16 cellular contexts compared by ENCODE assay signal in genomic region chr16:2836646-2837508, GRCh38. TPM values are rescaled to one million over a fixed set of nuclear protein-coding genes. Genes with fewer than 3 reads are reported as not detected.
DNase-seq lines count a peak whose midpoint lies in the region; ATAC-seq, FAIRE-seq and TF ChIP-seq lines count a peak whose summit lies in the region.
"Had no signal": no experiment of that assay in that cellular context is flagged by ENCODE, and none has a peak within 500 bp of the region (broad histone marks: within the 10 kb centered on the region; RNA-seq: fewer than 3 reads in every experiment).

No MANE protein-coding gene starts in this region.

- ATAC-seq in HCT116 (no peak), pancreas (no peak)

- no peaks in the 10 kb centered on the region for H3K9me3 Mint-ChIP-seq in type B pancreatic cell

- no peak for FAIRE-seq in pancreas (lab: Jason Lieb, UNC)
- FAIRE-seq: islet of Langerhans had no signal

- H3K36me3 ChIP-seq in HCT116 (ENCODE audit: control insufficient read depth in 1 of 2, insufficient read depth in 2 of 2, low read length in 2 of 2) (no peaks in the 10 kb centered on the region), mammary epithelial cell (ENCODE audit: insufficient read depth, low read length) (no peaks in the 10 kb centered on the region), pancreas (no peaks in the 10 kb centered on the region), esophagus squamous epithelium (no peaks in the 10 kb centered on the region)
- H3K36me3 ChIP-seq: vagina had no signal

- no peak for TF ChIP-seq POLR2A in HCT116 (IDR thresholded peaks at IDR 0.05; ENCODE audit: borderline replicate concordance, extremely low read depth, insufficient read depth, insufficient read length)
- TF ChIP-seq POLR2A in esophagus squamous epithelium (IDR thresholded peaks at IDR 0.05): no peak

- H3K4me2 ChIP-seq in HCT116 (ENCODE audit: low read length) (peak overlapping the region; percentile 91), mammary epithelial cell (ENCODE audit: insufficient read depth, low read depth, low read length) (peak overlapping the region; percentile 70)

- H3K36me3 Mint-ChIP-seq in type B pancreatic cell: no peaks in the 10 kb centered on the region

- H3K4me3 ChIP-seq in HCT116 (replicated peaks in 1 of 2; ENCODE audit: low read depth in 1 of 2, low read length in 2 of 2) (peak overlapping the region; percentile 36 to 59), mammary epithelial cell (replicated peaks in 1 of 3; ENCODE audit: insufficient read depth in 1 of 3, low read depth in 2 of 3, low read length in 3 of 3) (no peak overlapping the region), pancreas (no peak overlapping the region), esophagus squamous epithelium (no peak overlapping the region)
- H3K4me3 ChIP-seq: vagina had no signal

- CTCF ChIA-PET in HCT116 (lab: Charles Lee) (interaction anchor here (1.1 kb wide), 1 partner anchor 31 kb away, joined by 3 read pairs; no protein-coding TSS in a partner anchor), mammary epithelial cell (lab: Charles Lee; ENCODE audit: low non-redundant PET) (no interaction called here)

- dilution Hi-C loops in mammary epithelial cell (cut with HindIII; ENCODE audit: low sequenced_read_pairs): no loop called here

- peaks cover 21 to 57% of the 10 kb centered on the region in 2 experiments for H3K4me1 ChIP-seq in HCT116 (ENCODE audit: control insufficient read depth in 1 of 2, insufficient read depth in 2 of 2, low read length in 2 of 2)
- peaks cover 35% of the 10 kb centered on the region for H3K4me1 ChIP-seq in mammary epithelial cell (ENCODE audit: insufficient read depth, low read length)
- no peaks in the 10 kb centered on the region for H3K4me1 ChIP-seq in pancreas
- H3K4me1 ChIP-seq in esophagus squamous epithelium: peaks cover 0 to 23% (median 18%) of the 10 kb centered on the region in 3 donors

- BruUV-seq in HCT116 (replicated peaks; lab: Mats Ljungman, UMichigan) (TSS peak; percentile 74), mammary epithelial cell (replicated peaks; lab: Mats Ljungman, UMichigan) (no TSS peak)

- H3K27me3 Mint-ChIP-seq in type B pancreatic cell: peaks cover 34% of the 10 kb centered on the region

- TF ChIP-seq RAD21 in HCT116 (IDR thresholded peaks at IDR 0.05; ENCODE audit: low read depth): no peak

- H3K79me2 ChIP-seq in HCT116 (ENCODE audit: insufficient read depth, low read length) (no peaks in the 10 kb centered on the region), mammary epithelial cell (ENCODE audit: insufficient read depth, low read length) (no peaks in the 10 kb centered on the region)

- H3K4me1 Mint-ChIP-seq in type B pancreatic cell (ENCODE audit: unreplicated experiment): no peaks in the 10 kb centered on the region

- no peaks in the 10 kb centered on the region for H3K9me2 ChIP-seq in HCT116 (ENCODE audit: insufficient read depth)
- H3K9me2 ChIP-seq: SK-N-SH had no signal

- H3K4me3 Mint-ChIP-seq in type B pancreatic cell: no peak overlapping the region

- peak overlapping the region; percentile 99 for H3K27ac ChIP-seq in HCT116 (ENCODE audit: low read depth, low read length)
- no peak overlapping the region for H3K27ac ChIP-seq in mammary epithelial cell (ENCODE audit: insufficient read depth, low read depth, low read length)
- H3K27ac ChIP-seq in pancreas: peak overlapping the region; percentile 51 to 79 (median 73)
- H3K27ac ChIP-seq in esophagus squamous epithelium: peak overlapping the region in 2 of 4 donors; percentile 72 to 79
- H3K27ac ChIP-seq: vagina had no signal

- RAD21 ChIA-PET in HCT116 (lab: Charles Lee; ENCODE audit: low non-redundant PET in 1 of 2, low total read pairs in 2 of 2, uncharacterized antibody in 2 of 2, unreplicated experiment in 2 of 2): no interaction called here

- H4K20me1 ChIP-seq in HCT116 (ENCODE audit: insufficient read depth) (no peaks in the 10 kb centered on the region), mammary epithelial cell (ENCODE audit: insufficient read depth, low read length) (no peaks in the 10 kb centered on the region)

- TF ChIP-seq CTCF in HCT116 (IDR thresholded peaks at IDR 0.05 in 2 of 3, conservative IDR thresholded peaks at IDR 0.05 in 1 of 3; ENCODE audit: borderline replicate concordance in 1 of 3, insufficient read depth in 1 of 3, low read depth in 2 of 3, low read length in 2 of 3) (no peak), mammary epithelial cell (conservative IDR thresholded peaks at IDR 0.05 in 1 of 2, IDR thresholded peaks at IDR 0.05 in 1 of 2; ENCODE audit: extremely low read depth in 1 of 2, insufficient read depth in 1 of 2, low read depth in 1 of 2, low read length in 2 of 2) (no peak), pancreas (IDR thresholded peaks at IDR 0.05) (no peak), type B pancreatic cell (conservative IDR thresholded peaks at IDR 0.05) (no peak), esophagus squamous epithelium (IDR thresholded peaks at IDR 0.05) (no peak)

- H3K27me3 ChIP-seq in HCT116 (ENCODE audit: insufficient read depth, low read length) (no peaks in the 10 kb centered on the region), mammary epithelial cell (ENCODE audit: insufficient read depth, low read length) (peaks cover 4% of the 10 kb centered on the region), pancreas (no peaks in the 10 kb centered on the region), esophagus squamous epithelium (peaks cover 0 to 41% (median 0%) of the 10 kb centered on the region in 4 donors)
- H3K27me3 ChIP-seq: vagina had no signal

- H3K27ac Mint-ChIP-seq in type B pancreatic cell: no peak overlapping the region

- in situ Hi-C loops in mammary epithelial cell (cut with MboI; ENCODE audit: low sequenced_read_pairs in 2 of 2): loop anchor here (5.0 to 10.0 kb wide), 3 partner anchors 35 to 78 kb away; partner anchors contain the start of genes ELOB (in 1 of the 2) and FLYWCH1 (in 1 of the 2)

- H2AFZ ChIP-seq in HCT116 (ENCODE audit: low read depth, low read length, poor library complexity, severe bottlenecking) (no peak overlapping the region), mammary epithelial cell (ENCODE audit: low read depth, low read length) (peak overlapping the region; percentile 51)

- 27% methylated on average over 13 of the region's 13 CpGs for WGBS in mammary epithelial cell (ENCODE audit: low coverage, missing lambda C conversion rate)
- 46 to 62% methylated on average over 13 of the region's 13 CpGs for WGBS in pancreas, 2 donors
- WGBS in esophagus squamous epithelium, 2 donors: 56 to 67% methylated on average over 9 to 12 of the region's 13 CpGs

- peak overlapping the region; percentile 80 for H3K9ac ChIP-seq in HCT116 (ENCODE audit: low read length)
- H3K9ac ChIP-seq in mammary epithelial cell (ENCODE audit: insufficient read depth, low read length): no peak overlapping the region
- H3K9ac ChIP-seq: SK-N-SH had no signal

- POLR2A ChIA-PET in HCT116 (lab: Charles Lee): no interaction called here

- intact Hi-C loops in HCT116 (cut with micrococcal nuclease) (no loop called here), mammary epithelial cell (cut with micrococcal nuclease) (loop anchor here (5.0 kb wide), 2 partner anchors 85 to 125 kb away; partner anchors contain the start of genes KREMEN2 and SRRM2), pancreas (cut with DNase I) (no loop called here), esophagus squamous epithelium (cut with DNase I) (no loop called here)

- no peaks in the 10 kb centered on the region for H3K9me3 ChIP-seq in HCT116 (ENCODE audit: control insufficient read depth in 1 of 2, insufficient read depth in 1 of 2, low read depth in 1 of 2, low read length in 2 of 2)
- no peaks in the 10 kb centered on the region for H3K9me3 ChIP-seq in mammary epithelial cell (replicated peaks; ENCODE audit: insufficient read depth, low read length)
- H3K9me3 ChIP-seq in pancreas: no peaks in the 10 kb centered on the region
- H3K9me3 ChIP-seq in esophagus squamous epithelium: no peaks in the 10 kb centered on the region
- H3K9me3 ChIP-seq: SK-N-SH, vagina had no signal

- no peak for DNase-seq in HCT116 (ENCODE audit: low read depth, low spot score)
- no peak for DNase-seq in mammary epithelial cell
- peak in 1 of 6 donors; percentile 44 for DNase-seq in pancreas
- DNase-seq in hypothalamus (lab: John Stamatoyannopoulos, UW): no peak
- DNase-seq in type B pancreatic cell (ENCODE audit: extremely low spot score, unreplicated experiment): no peak
- no peak for DNase-seq in esophagus squamous epithelium (lab: John Stamatoyannopoulos, UW)
- DNase-seq: activated effector memory CD4-positive, alpha-beta T cell treated with Interleukin-2 at 50 U/mL for 16 hours; foreskin melanocyte; NCI-H1048; retina; SK-N-SH; stimulated activated CD4-positive, alpha-beta T cell treated with anti-CD3 and anti-CD28 coated beads, Interleukin-2, amount 100 ng/mL, for 48 hours had no signal

RNA-seq across cellular contexts. Expression of gene ZG16B, which starts 6.8 kb away (rescaled TPM):
- 2.3 TPM for total RNA-seq in HCT116 (2021; ENCODE audit: unreplicated experiment)
- 1.4 and 2.3 TPM in 2 replicates for polyA plus RNA-seq in HCT116 (2012)
- total RNA-seq in mammary epithelial cell: 1 to 10 TPM in 1 of 2 donors, not detected in 1; 2.7 TPM
- 0.42 TPM for polyA plus RNA-seq in mammary epithelial cell
- polyA minus RNA-seq in mammary epithelial cell: not detected
- total RNA-seq in pancreas: 1 to 10 TPM in 1 of 6 donors, under 1 TPM in 5; 0.43 to 1.5 (median 0.80) TPM
- 1 to 10 TPM in 1 of 2 donors, under 1 TPM in 1; 0.65 to 1.7 TPM for polyA plus RNA-seq in pancreas
- 1.5 and 1.7 TPM in 2 replicates for total RNA-seq in type B pancreatic cell (ENCODE audit: low replicate concordance)
- total RNA-seq in esophagus squamous epithelium: 10 to 100 TPM in 1 of 4 donors, under 1 TPM in 2, not detected in 1; 0.34 to 38.5 (median 0.44) TPM
- total RNA-seq: myocyte had no signal

RNA-seq across cellular contexts. Expression of gene PRSS21, which starts 19.8 kb away (rescaled TPM):
- 0.39 TPM for total RNA-seq in HCT116 (2021; ENCODE audit: unreplicated experiment)
- not detected in 2 replicates for polyA plus RNA-seq in HCT116 (2012)
- total RNA-seq in mammary epithelial cell: 10 to 100 TPM in 1 of 2 donors, under 1 TPM in 1; 0.75 to 24.3 TPM
- 3.6 TPM for polyA plus RNA-seq in mammary epithelial cell
- polyA minus RNA-seq in mammary epithelial cell: 7.3 TPM
- 1 to 10 TPM in 4 of 6 donors, under 1 TPM in 1, not detected in 1; 0.60 to 3.2 (median 1.4) TPM for total RNA-seq in pancreas
- polyA plus RNA-seq in pancreas: under 1 TPM; 0.59 to 0.99 TPM
- total RNA-seq in type B pancreatic cell (ENCODE audit: low replicate concordance): not detected in 2 replicates
- 1 to 10 TPM in 1 of 4 donors, not detected in 3; 1.5 TPM for total RNA-seq in esophagus squamous epithelium
- total RNA-seq: aorta, myocyte, vagina had no signal
- polyA plus RNA-seq: aorta, SK-N-SH had no signal

RNA-seq across cellular contexts. Expression of gene PRSS22, which starts 21.1 kb away (rescaled TPM):
- total RNA-seq in HCT116 (2021; ENCODE audit: unreplicated experiment) (20.2 TPM), mammary epithelial cell (10 to 100 TPM in 1 of 2 donors, 1 to 10 TPM in 1; 3.1 to 12.3 TPM), pancreas (10 to 100 TPM in 3 of 6 donors, 1 to 10 TPM in 3; 8.4 to 28.5 (median 13.1) TPM), type B pancreatic cell (ENCODE audit: low replicate concordance) (42.5 and 56.8 TPM in 2 replicates), esophagus squamous epithelium (100 to 1,000 TPM in 2 of 4 donors, 10 to 100 TPM in 2; 36.6 to 149 (median 113) TPM)
- 20.5 and 27.7 TPM in 2 replicates for polyA plus RNA-seq in HCT116 (2012)
- polyA plus RNA-seq in mammary epithelial cell (3.6 TPM), pancreas (10 to 100 TPM; 48.7 to 59.5 TPM)
- polyA minus RNA-seq in mammary epithelial cell: 19.5 TPM
- total RNA-seq: aorta, myocyte had no signal
- polyA plus RNA-seq: SK-N-SH had no signal

RNA-seq across cellular contexts. Expression of gene PRSS41, which starts 38.6 kb away (rescaled TPM):
- not detected for total RNA-seq in HCT116 (2021; ENCODE audit: unreplicated experiment)
- polyA plus RNA-seq in HCT116 (2012): not detected in 2 replicates
- not detected for total RNA-seq in mammary epithelial cell
- not detected for polyA plus RNA-seq in mammary epithelial cell
- polyA minus RNA-seq in mammary epithelial cell: not detected
- not detected for total RNA-seq in pancreas
- polyA plus RNA-seq in pancreas: not detected
- total RNA-seq in type B pancreatic cell (ENCODE audit: low replicate concordance): not detected in 2 replicates
- not detected for total RNA-seq in esophagus squamous epithelium
- total RNA-seq: aorta, myocyte, vagina had no signal
- polyA plus RNA-seq: aorta, SK-N-SH had no signal

RNA-seq across cellular contexts. Expression of gene FLYWCH2, which starts 46.1 kb away (rescaled TPM):
- total RNA-seq in HCT116 (2021; ENCODE audit: unreplicated experiment): 33.7 TPM
- polyA plus RNA-seq in HCT116 (2012): 43.1 and 43.8 TPM in 2 replicates
- total RNA-seq in mammary epithelial cell: 10 to 100 TPM; 20.2 to 38.3 TPM
- polyA plus RNA-seq in mammary epithelial cell: 18.4 TPM
- 2.3 TPM for polyA minus RNA-seq in mammary epithelial cell
- total RNA-seq in pancreas: 10 to 100 TPM in 1 of 6 donors, 1 to 10 TPM in 5; 5.8 to 10.1 (median 7.7) TPM
- polyA plus RNA-seq in pancreas: 10 to 100 TPM; 18.2 to 26.1 TPM
- total RNA-seq in type B pancreatic cell (ENCODE audit: low replicate concordance): 43.1 and 45.9 TPM in 2 replicates
- total RNA-seq in esophagus squamous epithelium: 10 to 100 TPM; 18.9 to 47.9 (median 39.5) TPM

Comparison
In these comparisons a context has a peak if more than half of its experiments do, and no peak if none do; other contexts are left out.
1. H3K4me3 ChIP-seq: peak in HCT116 (2 of 2); none in mammary epithelial cell (0 of 3), pancreas (0 of 4) and esophagus squamous epithelium (0 of 4).